10 cellular contexts compared by ENCODE assay signal in genomic region chr4:52641853-52642563, GRCh38. TPM values are rescaled to one million over a fixed set of nuclear protein-coding genes. Genes with fewer than 3 reads are reported as not detected.
DNase-seq lines count a peak whose midpoint lies in the region; ATAC-seq, FAIRE-seq and TF ChIP-seq lines count a peak whose summit lies in the region.
"Had no signal": no experiment of that assay in that cellular context is flagged by ENCODE, and none has a peak within 500 bp of the region (broad histone marks: within the 10 kb centered on the region; RNA-seq: fewer than 3 reads in every experiment).

No MANE protein-coding gene starts in this region.

- H3K27me3 ChIP-seq in bronchial epithelial cell (ENCODE audit: control insufficient read depth, insufficient read depth, low read length): no peaks in the 10 kb centered on the region

- peak; percentile 85 for ATAC-seq in GM19452 (IDR thresholded peaks at IDR 0.05; ENCODE audit: unreplicated experiment)
- ATAC-seq in HG03159 (IDR thresholded peaks at IDR 0.05; ENCODE audit: unreplicated experiment): peak; percentile 73
- no peak for ATAC-seq in left colon

- TF ChIP-seq CTCF in bronchial epithelial cell (IDR thresholded peaks at IDR 0.05; ENCODE audit: insufficient read depth, low read length, severe bottlenecking): no peak

- H3K36me3 ChIP-seq in bronchial epithelial cell (ENCODE audit: control insufficient read depth, insufficient read depth, low read length): no peaks in the 10 kb centered on the region

- DNase-seq in COLO829 (ENCODE audit: low spot score): peak; percentile 43
- peak; percentile 93 for DNase-seq in bronchial epithelial cell (ENCODE audit: low read depth)
- no peak for DNase-seq in putamen (ENCODE audit: low spot score)
- no peak for DNase-seq in left colon
- no peak for DNase-seq in DMS 273 treated with DMSO at 0.1 percent for 48 hours (lab: John Stamatoyannopoulos, UW)
- no peak for DNase-seq in NCI-H526 (lab: John Stamatoyannopoulos, UW)
- DNase-seq: head of caudate nucleus had no signal

- no peak overlapping the region for H3K4me3 ChIP-seq in bronchial epithelial cell (ENCODE audit: low read depth, low read length)

- intact Hi-C loops in left colon (cut with DNase I, micrococcal nuclease): no loop called here

- FAIRE-seq in bronchial epithelial cell (lab: Jason Lieb, UNC): no peak
- FAIRE-seq: G401.6 had no signal

RNA-seq across cellular contexts. Expression of gene USP46, which starts 17.1 kb away (rescaled TPM):
- 14.7 and 17.2 TPM in 2 replicates for total RNA-seq in bronchial epithelial cell
- 10 to 100 TPM; 12.6 to 13.8 TPM for total RNA-seq in left colon

Comparison
In these comparisons a context has a peak if more than half of its experiments do, and no peak if none do; other contexts are left out.
1. DNase-seq: peak in COLO829 (single experiment) and bronchial epithelial cell (single experiment); none in putamen (single experiment), left colon (0 of 2), DMS 273 treated with DMSO at 0.1 percent for 48 hours (single experiment) and NCI-H526 (0 of 2).